Comparison of ENCODE assay signal across 1 cellular context in genomic region chr12:27119797-27120196, GRCh38.
TF ChIP-seq lines count a peak whose summit lies in the region.

No MANE protein-coding gene starts in this region.

TF ChIP-seq in GM23338, 12 proteins besides CTCF, POLR2A, EP300 and RAD21 (continued from another document):
- TF ChIP-seq, protein P1, sequence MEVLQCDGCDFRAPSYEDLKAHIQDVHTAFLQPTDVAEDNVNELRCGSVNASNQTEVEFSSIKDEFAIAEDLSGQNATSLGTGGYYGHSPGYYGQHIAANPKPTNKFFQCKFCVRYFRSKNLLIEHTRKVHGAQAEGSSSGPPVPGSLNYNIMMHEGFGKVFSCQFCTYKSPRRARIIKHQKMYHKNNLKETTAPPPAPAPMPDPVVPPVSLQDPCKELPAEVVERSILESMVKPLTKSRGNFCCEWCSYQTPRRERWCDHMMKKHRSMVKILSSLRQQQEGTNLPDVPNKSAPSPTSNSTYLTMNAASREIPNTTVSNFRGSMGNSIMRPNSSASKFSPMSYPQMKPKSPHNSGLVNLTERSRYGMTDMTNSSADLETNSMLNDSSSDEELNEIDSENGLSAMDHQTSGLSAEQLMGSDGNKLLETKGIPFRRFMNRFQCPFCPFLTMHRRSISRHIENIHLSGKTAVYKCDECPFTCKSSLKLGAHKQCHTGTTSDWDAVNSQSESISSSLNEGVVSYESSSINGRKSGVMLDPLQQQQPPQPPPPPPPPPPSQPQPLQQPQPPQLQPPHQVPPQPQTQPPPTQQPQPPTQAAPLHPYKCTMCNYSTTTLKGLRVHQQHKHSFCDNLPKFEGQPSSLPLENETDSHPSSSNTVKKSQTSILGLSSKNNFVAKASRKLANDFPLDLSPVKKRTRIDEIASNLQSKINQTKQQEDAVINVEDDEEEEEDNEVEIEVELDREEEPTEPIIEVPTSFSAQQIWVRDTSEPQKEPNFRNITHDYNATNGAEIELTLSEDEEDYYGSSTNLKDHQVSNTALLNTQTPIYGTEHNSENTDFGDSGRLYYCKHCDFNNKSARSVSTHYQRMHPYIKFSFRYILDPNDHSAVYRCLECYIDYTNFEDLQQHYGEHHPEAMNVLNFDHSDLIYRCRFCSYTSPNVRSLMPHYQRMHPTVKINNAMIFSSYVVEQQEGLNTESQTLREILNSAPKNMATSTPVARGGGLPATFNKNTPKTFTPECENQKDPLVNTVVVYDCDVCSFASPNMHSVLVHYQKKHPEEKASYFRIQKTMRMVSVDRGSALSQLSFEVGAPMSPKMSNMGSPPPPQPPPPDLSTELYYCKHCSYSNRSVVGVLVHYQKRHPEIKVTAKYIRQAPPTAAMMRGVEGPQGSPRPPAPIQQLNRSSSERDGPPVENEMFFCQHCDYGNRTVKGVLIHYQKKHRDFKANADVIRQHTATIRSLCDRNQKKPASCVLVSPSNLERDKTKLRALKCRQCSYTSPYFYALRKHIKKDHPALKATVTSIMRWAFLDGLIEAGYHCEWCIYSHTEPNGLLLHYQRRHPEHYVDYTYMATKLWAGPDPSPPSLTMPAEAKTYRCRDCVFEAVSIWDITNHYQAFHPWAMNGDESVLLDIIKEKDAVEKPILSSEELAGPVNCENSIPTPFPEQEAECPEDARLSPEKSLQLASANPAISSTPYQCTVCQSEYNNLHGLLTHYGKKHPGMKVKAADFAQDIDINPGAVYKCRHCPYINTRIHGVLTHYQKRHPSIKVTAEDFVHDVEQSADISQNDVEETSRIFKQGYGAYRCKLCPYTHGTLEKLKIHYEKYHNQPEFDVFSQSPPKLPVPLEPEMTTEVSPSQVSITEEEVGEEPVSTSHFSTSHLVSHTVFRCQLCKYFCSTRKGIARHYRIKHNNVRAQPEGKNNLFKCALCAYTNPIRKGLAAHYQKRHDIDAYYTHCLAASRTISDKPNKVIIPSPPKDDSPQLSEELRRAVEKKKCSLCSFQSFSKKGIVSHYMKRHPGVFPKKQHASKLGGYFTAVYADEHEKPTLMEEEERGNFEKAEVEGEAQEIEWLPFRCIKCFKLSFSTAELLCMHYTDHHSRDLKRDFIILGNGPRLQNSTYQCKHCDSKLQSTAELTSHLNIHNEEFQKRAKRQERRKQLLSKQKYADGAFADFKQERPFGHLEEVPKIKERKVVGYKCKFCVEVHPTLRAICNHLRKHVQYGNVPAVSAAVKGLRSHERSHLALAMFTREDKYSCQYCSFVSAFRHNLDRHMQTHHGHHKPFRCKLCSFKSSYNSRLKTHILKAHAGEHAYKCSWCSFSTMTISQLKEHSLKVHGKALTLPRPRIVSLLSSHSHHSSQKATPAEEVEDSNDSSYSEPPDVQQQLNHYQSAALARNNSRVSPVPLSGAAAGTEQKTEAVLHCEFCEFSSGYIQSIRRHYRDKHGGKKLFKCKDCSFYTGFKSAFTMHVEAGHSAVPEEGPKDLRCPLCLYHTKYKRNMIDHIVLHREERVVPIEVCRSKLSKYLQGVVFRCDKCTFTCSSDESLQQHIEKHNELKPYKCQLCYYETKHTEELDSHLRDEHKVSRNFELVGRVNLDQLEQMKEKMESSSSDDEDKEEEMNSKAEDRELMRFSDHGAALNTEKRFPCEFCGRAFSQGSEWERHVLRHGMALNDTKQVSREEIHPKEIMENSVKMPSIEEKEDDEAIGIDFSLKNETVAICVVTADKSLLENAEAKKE (CRISPR knock-in tag; IDR thresholded peaks at IDR 0.05): no peak
- no peak for TF ChIP-seq ZNF114 (CRISPR knock-in tag; IDR thresholded peaks at IDR 0.05)
TF ChIP-seq in GM23338: peak in this region for 0.
